ENCODE assay signal across 27 cellular contexts in genomic region chr9:126367646-126368419, GRCh38. TPM values are rescaled to one million over a fixed set of nuclear protein-coding genes. Genes with fewer than 3 reads are reported as not detected.
A peak's percentile ranks its signal among the peaks of the same experiment; 100 is the strongest.
DNase-seq lines count a peak whose midpoint lies in the region; ATAC-seq, FAIRE-seq and TF ChIP-seq lines count a peak whose summit lies in the region.
"Had no signal": no experiment of that assay in that cellular context is flagged by ENCODE, and none has a peak within 500 bp of the region (broad histone marks: within the 10 kb centered on the region; RNA-seq: fewer than 3 reads in every experiment).

No MANE protein-coding gene starts in this region.

- peaks cover 11% of the 10 kb centered on the region for H3K9me3 Mint-ChIP-seq in MCF 10A (ENCODE audit: unreplicated experiment)

- peak overlapping the region; percentile 17 for H3K27ac Mint-ChIP-seq in MCF 10A (ENCODE audit: low read depth, unreplicated experiment)
- H3K27ac Mint-ChIP-seq: HFFc6 had no signal

- no peaks in the 10 kb centered on the region for H3K27me3 Mint-ChIP-seq in MCF 10A (ENCODE audit: insufficient read depth, unreplicated experiment)

- DNase-seq in MCF 10A (ENCODE audit: unreplicated experiment) (no peak), breast epithelium (ENCODE audit: low spot score in 2 of 2) (no peak), bronchial epithelial cell (ENCODE audit: low read depth) (peak; percentile 39), left lung (no peak), upper lobe of right lung (no peak), activated gamma-delta T cell treated with Interleukin-2 at 50 U/mL for 16 hours (no peak)
- DNase-seq in stimulated activated naive CD8-positive, alpha-beta T cell treated with anti-CD3 and anti-CD28 coated beads, Interleukin-15, Interleukin-2, amounts not matched to agents 100 U/mL and 50 U/mL, for 24 hours, result no peak
- DNase-seq: activated CD4-positive, alpha-beta T cell treated with anti-CD3 and anti-CD28 coated beads, Interleukin-2, amount 50 U/mL, for 4 hours; activated naive CD4-positive, alpha-beta T cell treated with Interleukin-2 at 50 U/mL for 16 hours; activated T-cell treated with anti-CD3 and anti-CD28 coated beads for 4 hours; anterior cingulate cortex; BE2C; effector CD8-positive, alpha-beta T cell; HFFc6; left ventricle myocardium inferior; NCI-H1417 treated with DMSO at 0.1 percent for 48 hours; NCI-H2171 treated with DMSO at 0.1 percent for 48 hours; Peyer's patch; stimulated activated CD4-positive, alpha-beta T cell treated with anti-CD3 and anti-CD28 coated beads, Interleukin-2, amount 100 ng/mL, for 24 hours; stimulated activated naive CD4-positive, alpha-beta T cell treated with Interleukin-2 at 50 U/mL for 16 hours; T-helper 2 cell had no signal

- H3K27ac ChIP-seq in breast epithelium (no peak overlapping the region), left lung (no peak overlapping the region), upper lobe of right lung (no peak overlapping the region)
- H3K27ac ChIP-seq: skin epidermis, VCaP had no signal

- H3K9me3 ChIP-seq in breast epithelium (peaks cover under 1% of the 10 kb centered on the region in 2 donors), left lung (no peaks in the 10 kb centered on the region), upper lobe of right lung (no peaks in the 10 kb centered on the region)
- H3K9me3 ChIP-seq: BE2C, prostate gland had no signal

- intact Hi-C loops in MCF 10A (cut with micrococcal nuclease) (no loop called here), breast epithelium (cut with DNase I; ENCODE audit: low total_unique reads) (no loop called here), left lung (cut with DNase I) (no loop called here), upper lobe of right lung (cut with DNase I) (no loop called here)

- H3K4me1 ChIP-seq in breast epithelium, result no peaks in the 10 kb centered on the region
- H3K4me1 ChIP-seq in left lung, result peaks cover 8 to 42% of the 10 kb centered on the region in 2 donors
- peaks cover 25% of the 10 kb centered on the region for H3K4me1 ChIP-seq in upper lobe of right lung
- H3K4me1 ChIP-seq: BE2C had no signal

- no peaks in the 10 kb centered on the region for H3K36me3 Mint-ChIP-seq in MCF 10A (ENCODE audit: insufficient read depth, unreplicated experiment)

- no peak overlapping the region for H3K4me3 Mint-ChIP-seq in MCF 10A (ENCODE audit: unreplicated experiment)
- H3K4me3 Mint-ChIP-seq: HFFc6 had no signal

- H3K36me3 ChIP-seq in breast epithelium (no peaks in the 10 kb centered on the region), bronchial epithelial cell (ENCODE audit: control insufficient read depth, insufficient read depth, low read length) (no peaks in the 10 kb centered on the region), left lung (no peaks in the 10 kb centered on the region), upper lobe of right lung (no peaks in the 10 kb centered on the region)
- H3K36me3 ChIP-seq: BE2C, Peyer's patch, prostate gland had no signal

- no peak for FAIRE-seq in bronchial epithelial cell (lab: Jason Lieb, UNC)
- FAIRE-seq: A204.1, GM18507 had no signal

- TF ChIP-seq CTCF in MCF 10A (IDR thresholded peaks at IDR 0.05; ENCODE audit: unreplicated experiment), result no peak
- no peak for TF ChIP-seq CTCF in breast epithelium (IDR thresholded peaks at IDR 0.05)
- TF ChIP-seq CTCF in bronchial epithelial cell (IDR thresholded peaks at IDR 0.05; ENCODE audit: insufficient read depth, low read length, severe bottlenecking), result no peak
- no peak for TF ChIP-seq CTCF in left lung (IDR thresholded peaks at IDR 0.05)
- TF ChIP-seq CTCF in upper lobe of right lung (IDR thresholded peaks at IDR 0.05), result no peak

- POLR2A ChIA-PET in MCF 10A (lab: Yijun Ruan, JAX), result interaction anchor here (0.7 kb wide), 1 partner anchor 922 kb away, joined by 4 read pairs; no protein-coding TSS in a partner anchor

- CTCF ChIA-PET in MCF 10A (lab: Yijun Ruan, JAX), result interaction anchor here (0.6 to 1.5 kb wide), 4 partner anchors 10 to 131 kb away, joined by 3 to 4 read pairs (median 3); no protein-coding TSS in a partner anchor

- BruUV-seq in MCF 10A (replicated peaks; lab: Mats Ljungman, UMichigan), result no TSS peak

- H3K4me1 Mint-ChIP-seq in MCF 10A (ENCODE audit: insufficient read depth, unreplicated experiment), result peaks cover 17% of the 10 kb centered on the region

- ATAC-seq in left lung (peak; percentile 85), upper lobe of right lung (peak; percentile 65), GM19035 (IDR thresholded peaks at IDR 0.05; ENCODE audit: unreplicated experiment) (no peak)
- ATAC-seq in stimulated activated naive CD8-positive, alpha-beta T cell treated with anti-CD3 and anti-CD28 coated beads, Interleukin-15, Interleukin-2, amounts not matched to agents 100 U/mL and 50 U/mL, for 24 hours, result no peak

- no peak overlapping the region for H3K4me3 ChIP-seq in breast epithelium
- no peak overlapping the region for H3K4me3 ChIP-seq in bronchial epithelial cell (ENCODE audit: low read depth, low read length)
- H3K4me3 ChIP-seq in left lung, result no peak overlapping the region
- H3K4me3 ChIP-seq in upper lobe of right lung, result no peak overlapping the region
- H3K4me3 ChIP-seq: left ventricle myocardium inferior, Peyer's patch, prostate gland, skin epidermis had no signal

- no peaks in the 10 kb centered on the region for H3K27me3 ChIP-seq in breast epithelium
- no peaks in the 10 kb centered on the region for H3K27me3 ChIP-seq in bronchial epithelial cell (ENCODE audit: control insufficient read depth, insufficient read depth, low read length)
- H3K27me3 ChIP-seq in left lung, result no peaks in the 10 kb centered on the region
- H3K27me3 ChIP-seq in upper lobe of right lung, result no peaks in the 10 kb centered on the region
- H3K27me3 ChIP-seq: BE2C, Peyer's patch had no signal

- TF ChIP-seq POLR2A in breast epithelium (IDR thresholded peaks at IDR 0.05), result no peak

RNA-seq across cellular contexts. Expression of gene MVB12B, which starts 41.2 kb away (rescaled TPM):
- 4.1 and 5.5 TPM in 2 replicates for total RNA-seq in MCF 10A (2022)
- 10 to 100 TPM in 1 of 3 donors, 1 to 10 TPM in 2; 8.2 to 12.6 (median 9.9) TPM for total RNA-seq in breast epithelium
- total RNA-seq in bronchial epithelial cell, result 0.26 and 0.90 TPM in 2 replicates
- total RNA-seq in left lung, result 10 to 100 TPM; 23.4 to 25.3 TPM
- 47.5 TPM for total RNA-seq in upper lobe of right lung

Comparison
In these comparisons a context has a peak if more than half of its experiments do, and no peak if none do; other contexts are left out.
1. ATAC-seq: peak in left lung (single experiment) and upper lobe of right lung (single experiment); none in GM19035 (single experiment) and stimulated activated naive CD8-positive, alpha-beta T cell treated with anti-CD3 and anti-CD28 coated beads, Interleukin-15, Interleukin-2, amounts not matched to agents 100 U/mL and 50 U/mL, for 24 hours (single experiment).